ENCODE assay signal across 8 cellular contexts in the genomic region with DNA sequence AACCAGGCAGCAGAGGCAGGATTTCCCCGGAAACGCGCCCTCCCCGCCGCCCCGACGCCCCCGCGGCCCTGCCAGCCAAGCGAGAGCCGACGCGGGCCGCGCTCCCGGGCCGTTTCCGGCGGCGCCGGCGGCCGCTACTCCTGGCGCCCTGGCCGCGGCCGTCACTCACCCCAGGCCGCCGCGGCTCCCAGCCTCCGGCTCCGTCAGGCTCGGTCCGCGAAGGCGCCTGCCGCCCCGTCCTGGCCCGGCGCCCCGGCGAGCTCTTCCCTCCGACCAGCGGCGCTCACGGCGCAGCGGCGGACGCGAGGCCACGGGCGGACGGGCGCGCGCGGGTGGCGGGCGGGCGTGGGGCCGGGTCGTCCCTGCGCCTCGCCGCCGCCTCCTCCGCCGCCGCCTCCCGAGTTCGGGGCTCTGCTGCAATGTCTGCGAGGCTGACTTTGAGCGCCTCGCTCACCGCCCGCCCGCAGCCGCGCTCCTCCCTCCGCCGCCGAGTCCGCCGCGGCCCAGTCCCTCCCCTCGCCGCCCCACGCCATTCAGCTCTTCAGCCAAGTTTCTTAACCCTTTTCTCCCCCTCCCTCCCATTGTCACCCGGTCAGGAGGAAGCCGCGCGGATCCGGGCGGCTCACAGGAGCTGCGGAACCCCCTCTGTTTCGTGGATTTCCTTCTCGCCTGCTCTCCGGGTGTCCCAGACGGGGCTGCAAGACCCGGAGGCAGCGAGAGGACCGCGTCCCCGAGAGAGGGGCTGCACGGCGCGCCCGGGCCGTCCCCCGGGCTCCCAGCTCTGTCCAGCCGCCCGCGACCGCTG. TPM values are rescaled to one million over a fixed set of nuclear protein-coding genes. Genes with fewer than 3 reads are reported as not detected.
DNase-seq lines count a peak whose midpoint lies in the region; ATAC-seq and TF ChIP-seq lines count a peak whose summit lies in the region.

NRIP1 (minus strand) TSS at position 425 of the 805 bp plus-strand sequence. CDS start 96,808 bp downstream, outside the sequence.

- no peaks in the 10 kb centered on the region for H3K27me3 ChIP-seq in ectodermal cell (ENCODE audit: control insufficient read depth, insufficient read depth, low read length, poor library complexity, severe bottlenecking)
- no peaks in the 10 kb centered on the region for H3K27me3 ChIP-seq in lung (ENCODE audit: control insufficient read depth, insufficient read depth)

- H3K4me3 ChIP-seq in ectodermal cell (ENCODE audit: insufficient read depth, low read depth, low read length) (peak within 1 kb of the TSS; percentile 87), lung (peak within 1 kb of the TSS; percentile 60)

- ATAC-seq in GM18861 (IDR thresholded peaks at IDR 0.05; ENCODE audit: unreplicated experiment) (peak; percentile 59), HG03108 (IDR thresholded peaks at IDR 0.05; ENCODE audit: unreplicated experiment) (peak; percentile 60), lung (ENCODE audit: insufficient read depth, low FRiP score) (peak; percentile 92)

- no peaks in the 10 kb centered on the region for H3K36me3 ChIP-seq in ectodermal cell (ENCODE audit: control insufficient read depth, insufficient read depth, low read length)
- no peaks in the 10 kb centered on the region for H3K36me3 ChIP-seq in lung (ENCODE audit: control insufficient read depth in 2 of 2, insufficient read depth in 2 of 2, low read length in 2 of 2)

- H3K9me3 ChIP-seq in ectodermal cell (ENCODE audit: control insufficient read depth, low read length) (no peaks in the 10 kb centered on the region), lung (ENCODE audit: control insufficient read depth in 2 of 2, insufficient read depth in 1 of 2, low read length in 1 of 2) (no peaks in the 10 kb centered on the region)

- H3K27ac ChIP-seq in ectodermal cell (ENCODE audit: insufficient read depth, low read depth, low read length, poor library complexity, severe bottlenecking) (peak within 1 kb of the TSS; percentile 87), lung (ENCODE audit: low read depth in 1 of 2, low read length in 1 of 2) (peak within 1 kb of the TSS; percentile 97 to 99)

- TF ChIP-seq CTCF in lung (IDR thresholded peaks at IDR 0.05; ENCODE audit: control extremely low read depth, extremely low read depth): no peak

- DNase-seq in A172 (ENCODE audit: low spot score) (peak; percentile 44), NCI-H748 treated with DMSO at 0.1 percent for 48 hours (lab: John Stamatoyannopoulos, UW) (peak; percentile 43), lung (ENCODE audit: low spot score) (peak; percentile 92)
- DNase-seq in activated CD8-positive, alpha-beta memory T cell treated with anti-CD3 and anti-CD28 coated beads for 1 hour (ENCODE audit: extremely low read depth in 1 of 2, low read depth in 1 of 2): peak; percentile 63 to 67
- DNase-seq in stimulated activated CD4-positive, alpha-beta T cell treated with anti-CD3 and anti-CD28 coated beads, TNF-alpha, amount 100 ng/mL, for 1 hour (ENCODE audit: low read depth in 3 of 3, low spot score in 1 of 3): peak; percentile 31 to 67 (median 65)

- H3K4me1 ChIP-seq in ectodermal cell (ENCODE audit: control insufficient read depth, insufficient read depth, low read length) (peaks cover 19% of the 10 kb centered on the region), lung (ENCODE audit: control insufficient read depth in 2 of 2, insufficient read depth in 2 of 2, low read length in 2 of 2) (peaks cover 0 to 12% of the 10 kb centered on the region in 2 donors)

- WGBS in ectodermal cell, 2 experiments: 0% methylated on average over 115 of the region's 115 CpGs
- WGBS in lung, 2 donors: 0 to 1% methylated on average over 69 to 115 of the region's 115 CpGs

RNA-seq across cellular contexts. Expression of gene NRIP1, which starts in this region (rescaled TPM):
- 8.0 and 9.3 TPM in 2 replicates for total RNA-seq in A172 (2014; rRNA removed; shearing (Covaris generic))
- polyA plus RNA-seq in ectodermal cell (2013, experiment 1 of 4): 51.8 TPM
- polyA plus RNA-seq in ectodermal cell (2013, experiment 2 of 4): 59.0 TPM
- 46.2 TPM for polyA plus RNA-seq in ectodermal cell (2013, experiment 3 of 4)
- polyA plus RNA-seq in ectodermal cell (2013, experiment 4 of 4): 48.8 TPM
- total RNA-seq in lung: 10 to 100 TPM; 29.5 to 35.5 TPM
- 1 to 10 TPM; 5.9 to 7.1 TPM for polyA plus RNA-seq in lung

Comparison
In these comparisons a context has a peak if more than half of its experiments do, and no peak if none do; other contexts are left out.
1. Peak in every context shown above with its lines: DNase-seq, ATAC-seq, H3K4me3 ChIP-seq and H3K27ac ChIP-seq.